In genomic region chr2:68757081-68757480, GRCh38 we compare ENCODE assay signal across 15 cellular contexts.
A peak's percentile ranks its signal among the peaks of the same experiment; 100 is the strongest.
DNase-seq lines count a peak whose midpoint lies in the region; ATAC-seq and TF ChIP-seq lines count a peak whose summit lies in the region.
"Had no signal": no experiment of that assay in that cellular context is flagged by ENCODE, and none has a peak within 500 bp of the region (broad histone marks: within the 10 kb centered on the region; RNA-seq: fewer than 3 reads in every experiment).

No MANE protein-coding gene starts in this region.

- no peaks in the 10 kb centered on the region for H3K4me1 ChIP-seq in HEK293 (ENCODE audit: control insufficient read depth, insufficient read depth, low read length)
- H3K4me1 ChIP-seq: HAP-1 had no signal

- H3K36me3 Mint-ChIP-seq in activated naive CD4-positive, alpha-beta T cell treated with anti-CD3 and anti-CD28 coated beads, Interleukin-2, amount 50 U/mL, for 24 hours: peaks cover 29% of the 10 kb centered on the region
- peaks cover 16% of the 10 kb centered on the region for H3K36me3 Mint-ChIP-seq in central memory CD8-positive, alpha-beta T cell (ENCODE audit: insufficient read depth)

- peak overlapping the region; percentile 42 for H3K4me3 Mint-ChIP-seq in activated naive CD4-positive, alpha-beta T cell treated with anti-CD3 and anti-CD28 coated beads, Interleukin-2, amount 50 U/mL, for 24 hours
- peak overlapping the region; percentile 36 for H3K4me3 Mint-ChIP-seq in central memory CD8-positive, alpha-beta T cell
- H3K4me3 Mint-ChIP-seq: B cell had no signal

- CTCF ChIA-PET in HEK293 (lab: Yijun Ruan, JAX): interaction anchor here (0.7 to 2.1 kb wide), 3 partner anchors 82 to 293 kb away, joined by 5 to 6 read pairs (median 5); no protein-coding TSS in a partner anchor

- H3K9me3 Mint-ChIP-seq in activated naive CD4-positive, alpha-beta T cell treated with anti-CD3 and anti-CD28 coated beads, Interleukin-2, amount 50 U/mL, for 24 hours: peaks cover 9% of the 10 kb centered on the region
- H3K9me3 Mint-ChIP-seq in central memory CD8-positive, alpha-beta T cell: peaks cover 9% of the 10 kb centered on the region

- no peak overlapping the region for H3K27ac ChIP-seq in HEK293 (ENCODE audit: extremely low read depth, low read depth, low read length)

- POLR2A ChIA-PET in HEK293 (lab: Yijun Ruan, JAX): interaction anchor here (0.6 kb wide), 1 partner anchor 178 kb away, joined by 4 read pairs; no protein-coding TSS in a partner anchor

- H3K4me1 Mint-ChIP-seq in activated naive CD4-positive, alpha-beta T cell treated with anti-CD3 and anti-CD28 coated beads, Interleukin-2, amount 50 U/mL, for 24 hours: peaks cover 100% of the 10 kb centered on the region
- peaks cover 87% of the 10 kb centered on the region for H3K4me1 Mint-ChIP-seq in central memory CD8-positive, alpha-beta T cell

- H3K27me3 Mint-ChIP-seq in activated naive CD4-positive, alpha-beta T cell treated with anti-CD3 and anti-CD28 coated beads, Interleukin-2, amount 50 U/mL, for 24 hours: no peaks in the 10 kb centered on the region
- H3K27me3 Mint-ChIP-seq in central memory CD8-positive, alpha-beta T cell: no peaks in the 10 kb centered on the region
- H3K27me3 Mint-ChIP-seq: B cell had no signal

- no peak for TF ChIP-seq CTCF in HEK293 (tag by site-specific recombination; IDR thresholded peaks at IDR 0.05)

- no peak for DNase-seq in activated naive CD4-positive, alpha-beta T cell treated with Interleukin-2 at 50 U/mL for 16 hours
- no peak for DNase-seq in central memory CD8-positive, alpha-beta T cell (ENCODE audit: low spot score in 2 of 2)
- DNase-seq in NCI-H2029 (lab: John Stamatoyannopoulos, UW) (no peak), iPS-NIHi11 (ENCODE audit: low spot score) (no peak)
- DNase-seq: DMS79 treated with DMSO at 0.1 percent for 48 hours, NCI-H1048, NCI-H146, NCI-H2081 treated with DMSO at 0.1 percent for 48 hours, NCI-H524 had no signal

- no peak for ATAC-seq in central memory CD8-positive, alpha-beta T cell (replicated peaks; ENCODE audit: extremely low read depth, poor library complexity, severe bottlenecking)
- ATAC-seq in HG02973 (IDR thresholded peaks at IDR 0.05; ENCODE audit: unreplicated experiment): no peak
- ATAC-seq: Panc1 had no signal

- no peak overlapping the region for H3K4me3 ChIP-seq in HEK293 (ENCODE audit: low read depth, low read length)
- H3K4me3 ChIP-seq: HAP-1 had no signal

- H3K27ac Mint-ChIP-seq in activated naive CD4-positive, alpha-beta T cell treated with anti-CD3 and anti-CD28 coated beads, Interleukin-2, amount 50 U/mL, for 24 hours: peak overlapping the region; percentile 94
- peak overlapping the region; percentile 91 for H3K27ac Mint-ChIP-seq in central memory CD8-positive, alpha-beta T cell (ENCODE audit: low read depth)

- no peaks in the 10 kb centered on the region for H3K36me3 ChIP-seq in HEK293 (ENCODE audit: control insufficient read depth in 2 of 2, insufficient read depth in 1 of 2, low read length in 2 of 2)
- H3K36me3 ChIP-seq: HAP-1 had no signal

- no peaks in the 10 kb centered on the region for H3K9me3 ChIP-seq in HEK293 (ENCODE audit: control insufficient read depth, insufficient read depth, low read depth, low read length)
- H3K9me3 ChIP-seq: HAP-1 had no signal

TF ChIP-seq in HEK293, 187 proteins besides CTCF, POLR2A, EP300 and RAD21:
- TF ChIP-seq, protein P1, sequence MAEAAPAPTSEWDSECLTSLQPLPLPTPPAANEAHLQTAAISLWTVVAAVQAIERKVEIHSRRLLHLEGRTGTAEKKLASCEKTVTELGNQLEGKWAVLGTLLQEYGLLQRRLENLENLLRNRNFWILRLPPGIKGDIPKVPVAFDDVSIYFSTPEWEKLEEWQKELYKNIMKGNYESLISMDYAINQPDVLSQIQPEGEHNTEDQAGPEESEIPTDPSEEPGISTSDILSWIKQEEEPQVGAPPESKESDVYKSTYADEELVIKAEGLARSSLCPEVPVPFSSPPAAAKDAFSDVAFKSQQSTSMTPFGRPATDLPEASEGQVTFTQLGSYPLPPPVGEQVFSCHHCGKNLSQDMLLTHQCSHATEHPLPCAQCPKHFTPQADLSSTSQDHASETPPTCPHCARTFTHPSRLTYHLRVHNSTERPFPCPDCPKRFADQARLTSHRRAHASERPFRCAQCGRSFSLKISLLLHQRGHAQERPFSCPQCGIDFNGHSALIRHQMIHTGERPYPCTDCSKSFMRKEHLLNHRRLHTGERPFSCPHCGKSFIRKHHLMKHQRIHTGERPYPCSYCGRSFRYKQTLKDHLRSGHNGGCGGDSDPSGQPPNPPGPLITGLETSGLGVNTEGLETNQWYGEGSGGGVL (tag by site-specific recombination; IDR thresholded peaks at IDR 0.05): no peak
- peak; percentile 97 for TF ChIP-seq ZNF558 (tag by site-specific recombination; IDR thresholded peaks at IDR 0.05)
- TF ChIP-seq ZNF202 (tag by site-specific recombination; IDR thresholded peaks at IDR 0.05; ENCODE audit: borderline replicate concordance): no peak
